Comparison of ENCODE assay signal across 18 cellular contexts in the genomic region with DNA sequence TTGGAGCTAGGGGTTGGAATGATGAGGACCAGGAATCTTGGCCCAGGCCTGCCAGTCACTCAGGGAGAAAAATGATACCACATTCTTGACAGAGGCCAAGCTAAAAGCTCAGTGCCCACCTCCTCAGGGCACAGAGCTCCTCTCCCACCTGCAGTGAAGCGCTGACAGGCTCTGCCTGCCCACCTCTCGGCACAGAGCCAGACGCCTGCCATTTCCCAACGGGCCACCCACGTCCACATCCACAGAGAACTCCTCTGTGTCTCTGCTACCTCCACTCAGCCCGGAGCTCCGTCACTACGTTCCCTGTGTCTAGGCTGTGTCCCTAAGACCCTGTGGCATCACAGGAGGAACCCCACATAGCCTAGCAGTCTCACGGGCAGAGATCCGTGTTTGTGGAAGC.
"Had no signal": no experiment of that assay in that cellular context is flagged by ENCODE, and none has a peak within 500 bp of the region (broad histone marks: within the 10 kb centered on the region; RNA-seq: fewer than 3 reads in every experiment).

No MANE protein-coding gene starts in this region.

- H3K4me3 ChIP-seq: adrenal gland, dorsolateral prefrontal cortex, ovary, right lobe of liver, stomach had no signal

- H3K27ac ChIP-seq: foreskin keratinocyte, ovary, right lobe of liver had no signal

- H3K9me3 ChIP-seq: adrenal gland, ovary, right lobe of liver, stomach had no signal

- DNase-seq: activated CD4-positive, alpha-beta T cell treated with anti-CD3 and anti-CD28 coated beads for 36 hours; activated CD4-positive, alpha-beta T cell treated with anti-CD3 and anti-CD28 coated beads, Interleukin-2, amount 50 U/mL, for 48 hours; activated naive CD4-positive, alpha-beta T cell treated with anti-CD3 and anti-CD28 coated beads for 36 hours; activated T-cell treated with anti-CD3 and anti-CD28 coated beads, Interleukin-2, amount 50 U/mL, for 1 hour; adrenal gland; foreskin keratinocyte; left ventricle myocardium superior; naive thymus-derived CD4-positive, alpha-beta T cell; right lobe of liver; stimulated activated CD4-positive, alpha-beta T cell treated with anti-CD3 and anti-CD28 coated beads, Interleukin-15, amount 100 ng/mL, for 24 hours; stimulated activated CD4-positive, alpha-beta T cell treated with anti-CD3 and anti-CD28 coated beads, Interleukin-2, amount 100 ng/mL, for 48 hours; stomach had no signal

- H3K4me1 ChIP-seq: foreskin keratinocyte had no signal

- H3K27ac Mint-ChIP-seq: activated CD4-positive, alpha-beta T cell treated with anti-CD3 and anti-CD28 coated beads for 36 hours; activated naive CD4-positive, alpha-beta T cell treated with anti-CD3 and anti-CD28 coated beads for 36 hours; memory B cell; T-helper 2 cell treated with Interferon-gamma antibody and Interleukin-4, amounts not matched to agents 5 μg/mL and 100 μg/mL, for 36 hours; type B pancreatic cell had no signal

- H3K27me3 Mint-ChIP-seq: activated CD4-positive, alpha-beta T cell treated with anti-CD3 and anti-CD28 coated beads for 36 hours; memory B cell; naive thymus-derived CD4-positive, alpha-beta T cell; type B pancreatic cell had no signal

- H3K27me3 ChIP-seq: adrenal gland, dorsolateral prefrontal cortex, foreskin keratinocyte, ovary, right lobe of liver, stomach had no signal

- H3K4me3 Mint-ChIP-seq: activated CD4-positive, alpha-beta T cell treated with anti-CD3 and anti-CD28 coated beads for 36 hours; activated naive CD4-positive, alpha-beta T cell treated with anti-CD3 and anti-CD28 coated beads for 36 hours; memory B cell; naive thymus-derived CD4-positive, alpha-beta T cell; T-helper 2 cell treated with Interferon-gamma antibody and Interleukin-4, amounts not matched to agents 5 μg/mL and 100 μg/mL, for 36 hours; WTC11 had no signal

- H3K36me3 ChIP-seq: adrenal gland, ovary, right lobe of liver had no signal

- H3K9me3 Mint-ChIP-seq: activated naive CD4-positive, alpha-beta T cell treated with anti-CD3 and anti-CD28 coated beads for 36 hours; memory B cell; T-helper 2 cell treated with Interferon-gamma antibody and Interleukin-4, amounts not matched to agents 5 μg/mL and 100 μg/mL, for 36 hours; type B pancreatic cell; WTC11 had no signal

- H3K36me3 Mint-ChIP-seq: WTC11 had no signal
